In genomic region chr17:60391419-60392041, GRCh38 we compare ENCODE assay signal across 8 cellular contexts.
DNase-seq lines count a peak whose midpoint lies in the region; ATAC-seq lines count a peak whose summit lies in the region.

No MANE protein-coding gene starts in this region.

- H3K4me3 ChIP-seq in NT2/D1 (ENCODE audit: insufficient read length, low read depth) = peak overlapping the region; percentile 98
- H3K4me3 ChIP-seq in effector memory CD4-positive, alpha-beta T cell (ENCODE audit: insufficient read depth, low read depth, low read length, poor library complexity, severe bottlenecking) = peak overlapping the region; percentile 86
- peak overlapping the region; percentile 91 to 94 for H3K4me3 ChIP-seq in mucosa of rectum (ENCODE audit: low read length in 2 of 2)

- H3K36me3 ChIP-seq in NT2/D1 (ENCODE audit: insufficient read depth, insufficient read length, low read length) = no peaks in the 10 kb centered on the region
- H3K36me3 ChIP-seq in effector memory CD4-positive, alpha-beta T cell (ENCODE audit: control insufficient read depth, insufficient read depth, low read length) = no peaks in the 10 kb centered on the region
- no peaks in the 10 kb centered on the region for H3K36me3 ChIP-seq in mucosa of rectum (ENCODE audit: control insufficient read depth in 2 of 2, insufficient read depth in 2 of 2, low read length in 2 of 2)

- H3K9me3 ChIP-seq in NT2/D1 (ENCODE audit: insufficient read depth, low read length) = no peaks in the 10 kb centered on the region
- H3K9me3 ChIP-seq in effector memory CD4-positive, alpha-beta T cell (ENCODE audit: control insufficient read depth, low read length) = no peaks in the 10 kb centered on the region
- H3K9me3 ChIP-seq in mucosa of rectum (ENCODE audit: control insufficient read depth in 2 of 2, low read length in 2 of 2) = no peaks in the 10 kb centered on the region

- H3K9ac ChIP-seq in NT2/D1 (ENCODE audit: insufficient read length, low read depth) = peak overlapping the region; percentile 100
- H3K9ac ChIP-seq in mucosa of rectum (ENCODE audit: low read depth in 1 of 2, low read length in 2 of 2) = peak overlapping the region; percentile 90 to 94

- peak; percentile 19 for ATAC-seq in HG02678 (IDR thresholded peaks at IDR 0.05; ENCODE audit: unreplicated experiment)

- H3K27ac ChIP-seq in effector memory CD4-positive, alpha-beta T cell (ENCODE audit: insufficient read depth, low read length, poor library complexity, severe bottlenecking) = peak overlapping the region; percentile 85
- H3K27ac ChIP-seq in mucosa of rectum (ENCODE audit: low read depth in 2 of 2, low read length in 2 of 2) = peak overlapping the region; percentile 92 to 95

- DNase-seq in NCI-H345 treated with DMSO at 0.1 percent for 48 hours (lab: John Stamatoyannopoulos, UW; ENCODE audit: unreplicated experiment) (peak; percentile 21), NCI-H345 (lab: John Stamatoyannopoulos, UW) (no peak), NT2/D1 (ENCODE audit: low read depth, low spot score) (no peak), SW 1271 (lab: John Stamatoyannopoulos, UW) (no peak)
- no peak for DNase-seq in effector memory CD4-positive, alpha-beta T cell
- no peak for DNase-seq in stimulated activated CD4-positive, alpha-beta T cell treated with anti-CD3 and anti-CD28 coated beads, Interleukin-1b, Interleukin-23, amount 100 ng/mL, for 48 hours

- H3K27me3 ChIP-seq in NT2/D1 (ENCODE audit: insufficient read depth, insufficient read length) = no peaks in the 10 kb centered on the region
- no peaks in the 10 kb centered on the region for H3K27me3 ChIP-seq in effector memory CD4-positive, alpha-beta T cell (replicated peaks; ENCODE audit: control insufficient read depth, insufficient read depth, low read length, poor library complexity, severe bottlenecking)
- H3K27me3 ChIP-seq in mucosa of rectum (ENCODE audit: control insufficient read depth in 2 of 2, insufficient read depth in 2 of 2, low read length in 2 of 2) = no peaks in the 10 kb centered on the region

- H3K4me1 ChIP-seq in NT2/D1 (ENCODE audit: insufficient read depth, insufficient read length) = no peaks in the 10 kb centered on the region
- peaks cover 12% of the 10 kb centered on the region for H3K4me1 ChIP-seq in effector memory CD4-positive, alpha-beta T cell (ENCODE audit: control insufficient read depth, insufficient read depth, low read length, poor library complexity, severe bottlenecking)
- H3K4me1 ChIP-seq in mucosa of rectum (ENCODE audit: control insufficient read depth in 2 of 2, insufficient read depth in 2 of 2, low read length in 2 of 2) = peaks cover 0 to 8% of the 10 kb centered on the region in 2 donors
